Comparison of ENCODE assay signal across 25 cellular contexts in genomic region chr1:147902183-147902845, GRCh38. TPM values are rescaled to one million over a fixed set of nuclear protein-coding genes. Genes with fewer than 3 reads are reported as not detected.
"Had no signal": no experiment of that assay in that cellular context is flagged by ENCODE, and none has a peak within 500 bp of the region (broad histone marks: within the 10 kb centered on the region; RNA-seq: fewer than 3 reads in every experiment).

Gene GJA8, plus strand, starts transcription at chr1:147902795. Its CDS starts 5,161 bp downstream, at chr1:147907956.

- H3K36me3 Mint-ChIP-seq: memory B cell; naive thymus-derived CD8-positive, alpha-beta T cell had no signal

- H3K9me3 Mint-ChIP-seq: activated B cell treated with CpG ODN at 0.5 μM for 24 hours; activated naive CD4-positive, alpha-beta T cell treated with anti-CD3 and anti-CD28 coated beads for 36 hours; activated T-cell treated with anti-CD3 and anti-CD28 coated beads, Interleukin-2, amount 50 U/mL, for 24 hours; central memory CD8-positive, alpha-beta T cell; memory B cell; naive thymus-derived CD8-positive, alpha-beta T cell; T-helper 2 cell treated with Interferon-gamma antibody and Interleukin-4, amounts not matched to agents 5 μg/mL and 100 μg/mL, for 36 hours had no signal

- H3K27me3 Mint-ChIP-seq: activated T-cell treated with anti-CD3 and anti-CD28 coated beads, Interleukin-2, amount 50 U/mL, for 24 hours; central memory CD8-positive, alpha-beta T cell had no signal

- DNase-seq: activated B cell treated with CpG ODN at 0.5 μM for 24 hours; activated CD4-positive, alpha-beta T cell treated with anti-CD3 and anti-CD28 coated beads for 48 hours; activated CD8-positive, alpha-beta T cell treated with anti-CD3 and anti-CD28 coated beads, Interleukin-2, amount 10 ng/mL, durations not matched to agents 7 days and 5 days; activated naive CD4-positive, alpha-beta T cell treated with anti-CD3 and anti-CD28 coated beads for 36 hours; activated T-cell treated with anti-CD3 and anti-CD28 coated beads, Interleukin-2, amount 50 U/mL, for 24 hours; anterior cingulate cortex; brain microvascular endothelial cell; colonic mucosa; erythroblast; heart right ventricle; kidney glomerular epithelial cell; naive thymus-derived CD8-positive, alpha-beta T cell; pancreas; sigmoid colon; stimulated activated naive CD4-positive, alpha-beta T cell; tibial artery; uterus had no signal

- H3K4me1 Mint-ChIP-seq: activated B cell treated with CpG ODN at 0.5 μM for 24 hours; central memory CD8-positive, alpha-beta T cell; memory B cell; naive thymus-derived CD8-positive, alpha-beta T cell had no signal

- H3K4me3 Mint-ChIP-seq: activated B cell treated with CpG ODN at 0.5 μM for 24 hours; activated CD8-positive, alpha-beta T cell treated with anti-CD3 and anti-CD28 coated beads, Interleukin-2, amount 10 ng/mL, durations not matched to agents 7 days and 5 days; activated naive CD4-positive, alpha-beta T cell treated with anti-CD3 and anti-CD28 coated beads for 36 hours; activated T-cell treated with anti-CD3 and anti-CD28 coated beads, Interleukin-2, amount 50 U/mL, for 24 hours; central memory CD8-positive, alpha-beta T cell; memory B cell; naive thymus-derived CD8-positive, alpha-beta T cell; T-helper 2 cell treated with Interferon-gamma antibody and Interleukin-4, amounts not matched to agents 5 μg/mL and 100 μg/mL, for 36 hours had no signal

- H3K4me3 ChIP-seq: colonic mucosa, gastroesophageal sphincter, heart right ventricle, pancreas, sigmoid colon, tibial artery, uterus had no signal

- H3K27me3 ChIP-seq: brain microvascular endothelial cell, colonic mucosa, gastroesophageal sphincter, heart right ventricle, neutrophil, pancreas, sigmoid colon, tibial artery, uterus had no signal

- ATAC-seq: activated CD8-positive, alpha-beta T cell treated with anti-CD3 and anti-CD28 coated beads, Interleukin-2, amount 10 ng/mL, durations not matched to agents 7 days and 5 days; gastroesophageal sphincter; heart right ventricle; naive thymus-derived CD8-positive, alpha-beta T cell; pancreas had no signal

- H3K9me3 ChIP-seq: colonic mucosa, gastroesophageal sphincter, heart right ventricle, neutrophil, pancreas, sigmoid colon, tibial artery, uterus had no signal

- H3K27ac ChIP-seq: brain microvascular endothelial cell, colonic mucosa, gastroesophageal sphincter, heart right ventricle, neutrophil, pancreas, sigmoid colon, tibial artery, uterus had no signal

- H3K4me1 ChIP-seq: colonic mucosa, pancreas, sigmoid colon, uterus had no signal

- H3K36me3 ChIP-seq: brain microvascular endothelial cell, colonic mucosa, gastroesophageal sphincter, heart right ventricle, neutrophil, pancreas, sigmoid colon, tibial artery, uterus had no signal

- H3K27ac Mint-ChIP-seq: activated B cell treated with CpG ODN at 0.5 μM for 24 hours; activated CD8-positive, alpha-beta T cell treated with anti-CD3 and anti-CD28 coated beads, Interleukin-2, amount 10 ng/mL, durations not matched to agents 7 days and 5 days; activated naive CD4-positive, alpha-beta T cell treated with anti-CD3 and anti-CD28 coated beads for 36 hours; activated T-cell treated with anti-CD3 and anti-CD28 coated beads, Interleukin-2, amount 50 U/mL, for 24 hours; memory B cell; naive thymus-derived CD8-positive, alpha-beta T cell; T-helper 2 cell treated with Interferon-gamma antibody and Interleukin-4, amounts not matched to agents 5 μg/mL and 100 μg/mL, for 36 hours had no signal

RNA-seq across cellular contexts. Expression of gene GJA8, which starts in this region (rescaled TPM):
- total RNA-seq: activated B cell treated with CpG ODN at 0.5 μM for 24 hours; activated CD8-positive, alpha-beta T cell treated with anti-CD3 and anti-CD28 coated beads, Interleukin-2, amount 10 ng/mL, durations not matched to agents 7 days and 5 days; activated naive CD4-positive, alpha-beta T cell treated with anti-CD3 and anti-CD28 coated beads for 36 hours; colonic mucosa; gastroesophageal sphincter; heart right ventricle; liver; mononuclear cell; naive thymus-derived CD8-positive, alpha-beta T cell; pancreas; sigmoid colon; subcutaneous adipose tissue; uterus had no signal
- polyA plus RNA-seq: heart right ventricle; liver; naive thymus-derived CD8-positive, alpha-beta T cell; pancreas; sigmoid colon had no signal
